In genomic region chr11:122853971-122854446, GRCh38 we compare ENCODE assay signal across 8 cellular contexts. TPM values are rescaled to one million over a fixed set of nuclear protein-coding genes. Genes with fewer than 3 reads are reported as not detected.
DNase-seq lines count a peak whose midpoint lies in the region; ATAC-seq, FAIRE-seq and TF ChIP-seq lines count a peak whose summit lies in the region.

No MANE protein-coding gene starts in this region.

- H3K9me2 ChIP-seq in GM23248 (ENCODE audit: insufficient read depth): no peaks in the 10 kb centered on the region

- H3K27ac Mint-ChIP-seq in CD4-positive, CD25-positive, alpha-beta regulatory T cell: no peak overlapping the region
- no peak overlapping the region for H3K27ac Mint-ChIP-seq in naive B cell

- no peaks in the 10 kb centered on the region for H4K20me1 ChIP-seq in GM23248 (ENCODE audit: insufficient read depth)
- H4K20me1 ChIP-seq in endothelial cell of umbilical vein (replicated peaks; ENCODE audit: control insufficient read depth, extremely low read depth, insufficient read depth, low read length): no peaks in the 10 kb centered on the region

- H3K27me3 ChIP-seq in CD4-positive, CD25-positive, alpha-beta regulatory T cell (ENCODE audit: control insufficient read depth, insufficient read depth, low read length): peaks cover 4% of the 10 kb centered on the region
- H3K27me3 ChIP-seq in GM23248 (replicated peaks; ENCODE audit: insufficient read depth) (no peaks in the 10 kb centered on the region), endothelial cell of umbilical vein (ENCODE audit: control insufficient read depth in 2 of 2, insufficient read depth in 2 of 2, low read length in 2 of 2) (peaks cover 0 to 3% of the 10 kb centered on the region in 2 experiments)

- peak overlapping the region; percentile 36 for H3K4me2 ChIP-seq in GM23248 (ENCODE audit: unreplicated experiment)
- no peak overlapping the region for H3K4me2 ChIP-seq in endothelial cell of umbilical vein (ENCODE audit: insufficient read depth, low read length)

- TF ChIP-seq POLR2A in endothelial cell of umbilical vein (IDR thresholded peaks at IDR 0.05; ENCODE audit: low read depth, low read length): no peak

- no peak for ATAC-seq in CD4-positive, CD25-positive, alpha-beta regulatory T cell (ENCODE audit: low read depth in 2 of 2)
- ATAC-seq in naive B cell (ENCODE audit: low read depth in 2 of 2) (no peak), HG03520 (IDR thresholded peaks at IDR 0.05; ENCODE audit: unreplicated experiment) (no peak)

- in situ Hi-C loops in GM23248 (cut with MboI): loop anchor here (5.0 kb wide), 1 partner anchor 222 kb away; no protein-coding TSS in a partner anchor

- no TSS peak for BruUV-seq in endothelial cell of umbilical vein (replicated peaks; lab: Mats Ljungman, UMichigan)

- H3K27me3 Mint-ChIP-seq in CD4-positive, CD25-positive, alpha-beta regulatory T cell: no peaks in the 10 kb centered on the region
- H3K27me3 Mint-ChIP-seq in naive B cell: peaks cover 0 to 3% (median 0%) of the 10 kb centered on the region in 3 donors

- H3K9me3 Mint-ChIP-seq in CD4-positive, CD25-positive, alpha-beta regulatory T cell: no peaks in the 10 kb centered on the region
- no peaks in the 10 kb centered on the region for H3K9me3 Mint-ChIP-seq in naive B cell

- intact Hi-C loops in endothelial cell of umbilical vein (cut with micrococcal nuclease): loop anchor here (1.0 kb wide), 6 partner anchors 40 to 274 kb away; no protein-coding TSS in a partner anchor

- 31 to 36% methylated on average over 3 of the region's 3 CpGs for WGBS in GM23248 (ENCODE audit: low coverage in 1 of 2, low lambda C conversion rate in 2 of 2, missing lambda C conversion rate in 2 of 2), 2 experiments

- TF ChIP-seq CTCF in VCaP (conservative IDR thresholded peaks at IDR 0.05) (peak; percentile 85), endothelial cell of umbilical vein (IDR thresholded peaks at IDR 0.05; ENCODE audit: extremely low read depth in 1 of 2, insufficient read depth in 1 of 2, low read depth in 1 of 2, low read length in 2 of 2) (peak; percentile 47 to 63)

- no peak overlapping the region for H3K4me3 Mint-ChIP-seq in CD4-positive, CD25-positive, alpha-beta regulatory T cell
- H3K4me3 Mint-ChIP-seq in naive B cell: no peak overlapping the region

- no peaks in the 10 kb centered on the region for H3K9me3 ChIP-seq in CD4-positive, CD25-positive, alpha-beta regulatory T cell (ENCODE audit: control insufficient read depth in 2 of 2, low read length in 2 of 2)
- H3K9me3 ChIP-seq in GM23248 (ENCODE audit: low read depth) (no peaks in the 10 kb centered on the region), endothelial cell of umbilical vein (replicated peaks; ENCODE audit: control insufficient read depth, insufficient read depth, low read length) (no peaks in the 10 kb centered on the region)

- no peaks in the 10 kb centered on the region for H3K9me1 ChIP-seq in endothelial cell of umbilical vein (replicated peaks; ENCODE audit: control insufficient read depth, extremely low read depth, insufficient read depth, low read length)

- no peak overlapping the region for H3K27ac ChIP-seq in CD4-positive, CD25-positive, alpha-beta regulatory T cell (ENCODE audit: insufficient read depth, low read length, poor library complexity, severe bottlenecking)
- peak overlapping the region; percentile 28 for H3K27ac ChIP-seq in GM23248
- no peak overlapping the region for H3K27ac ChIP-seq in VCaP
- H3K27ac ChIP-seq in endothelial cell of umbilical vein (ENCODE audit: insufficient read depth, low read depth, low read length): no peak overlapping the region

- H3K9ac ChIP-seq in GM23248 (no peak overlapping the region), endothelial cell of umbilical vein (replicated peaks; ENCODE audit: extremely low read depth, insufficient read depth, low read length) (no peak overlapping the region)

- peaks cover 3% of the 10 kb centered on the region for H3K4me1 ChIP-seq in CD4-positive, CD25-positive, alpha-beta regulatory T cell (ENCODE audit: control insufficient read depth, insufficient read depth, low read length, poor library complexity, severe bottlenecking)
- H3K4me1 ChIP-seq in GM23248 (ENCODE audit: insufficient read depth) (peaks cover 36% of the 10 kb centered on the region), endothelial cell of umbilical vein (ENCODE audit: control insufficient read depth, extremely low read depth, insufficient read depth, low read length) (no peaks in the 10 kb centered on the region)

- CTCF ChIA-PET in endothelial cell of umbilical vein (lab: Charles Lee): interaction anchor here (0.6 to 16.0 kb wide), 50 partner anchors 10 to 278 kb away, joined by 3 to 720 read pairs (median 5); partner anchors contain the start of genes CRTAM and UBASH3B

- POLR2A ChIA-PET in endothelial cell of umbilical vein (lab: Charles Lee): interaction anchor here (0.6 kb wide), 1 partner anchor 225 kb away, joined by 4 read pairs; no protein-coding TSS in a partner anchor

- peaks cover 0 to 37% (median 13%) of the 10 kb centered on the region in 4 donors for H3K4me1 Mint-ChIP-seq in CD4-positive, CD25-positive, alpha-beta regulatory T cell
- peaks cover 23 to 26% (median 24%) of the 10 kb centered on the region in 3 donors for H3K4me1 Mint-ChIP-seq in naive B cell

- peaks cover 25% of the 10 kb centered on the region for H3F3A ChIP-seq in GM23248 (ENCODE audit: insufficient read depth)

- no peaks in the 10 kb centered on the region for H3K36me3 Mint-ChIP-seq in CD4-positive, CD25-positive, alpha-beta regulatory T cell
- no peaks in the 10 kb centered on the region for H3K36me3 Mint-ChIP-seq in naive B cell

- peak overlapping the region; percentile 56 for H2AFZ ChIP-seq in GM23248
- H2AFZ ChIP-seq in endothelial cell of umbilical vein (ENCODE audit: low read depth, low read length): peak overlapping the region; percentile 85

- dilution Hi-C loops in endothelial cell of umbilical vein (cut with MboI; ENCODE audit: extremely low pct_ligation_motif_present, low sequenced_read_pairs): no loop called here

- peak; percentile 15 to 67 (median 58) for DNase-seq in CD4-positive, CD25-positive, alpha-beta regulatory T cell
- peak; percentile 83 for DNase-seq in GM23248
- peak; percentile 81 for DNase-seq in NCI-H2227 (lab: John Stamatoyannopoulos, UW; ENCODE audit: unreplicated experiment)
- DNase-seq in endothelial cell of umbilical vein (ENCODE audit: low read depth, low spot score): peak; percentile 78
- peak; percentile 53 for DNase-seq in naive B cell
- no peak for DNase-seq in ecto neural progenitor cell (ENCODE audit: low spot score)

- H3K79me2 ChIP-seq in GM23248 (ENCODE audit: insufficient read depth) (no peaks in the 10 kb centered on the region), endothelial cell of umbilical vein (ENCODE audit: control insufficient read depth, insufficient read depth, low read length) (no peaks in the 10 kb centered on the region)

- peak; percentile 92 for FAIRE-seq in endothelial cell of umbilical vein (lab: Jason Lieb, UNC)

- H3K4me3 ChIP-seq in CD4-positive, CD25-positive, alpha-beta regulatory T cell (ENCODE audit: low read depth, low read length): no peak overlapping the region
- no peak overlapping the region for H3K4me3 ChIP-seq in GM23248
- H3K4me3 ChIP-seq in endothelial cell of umbilical vein (replicated peaks in 1 of 3; ENCODE audit: insufficient read depth in 1 of 3, low read depth in 1 of 3, low read length in 3 of 3): no peak overlapping the region

- no peaks in the 10 kb centered on the region for H3K36me3 ChIP-seq in CD4-positive, CD25-positive, alpha-beta regulatory T cell (ENCODE audit: control insufficient read depth, insufficient read depth, low read length)
- no peaks in the 10 kb centered on the region for H3K36me3 ChIP-seq in GM23248 (ENCODE audit: low read depth)
- no peaks in the 10 kb centered on the region for H3K36me3 ChIP-seq in endothelial cell of umbilical vein (ENCODE audit: control insufficient read depth in 2 of 2, extremely low read depth in 1 of 2, insufficient read depth in 2 of 2, low read length in 2 of 2)

TF ChIP-seq in endothelial cell of umbilical vein, 7 proteins besides CTCF, POLR2A, EP300 and RAD21:
- TF ChIP-seq JUN (IDR thresholded peaks at IDR 0.05; ENCODE audit: borderline replicate concordance, insufficient read depth, insufficient read length, low read depth) (no peak), EZH2 (IDR thresholded peaks at IDR 0.05; ENCODE audit: borderline replicate concordance, low read depth, low read length, severe bottlenecking) (no peak), MYC (IDR thresholded peaks at IDR 0.05; ENCODE audit: low read depth, low read length) (no peak)

RNA-seq across cellular contexts. Expression of gene CRTAM, which starts 15.7 kb away (rescaled TPM):
- total RNA-seq in CD4-positive, CD25-positive, alpha-beta regulatory T cell: 1.4 TPM
- 1 to 10 TPM in 2 of 4 donors, under 1 TPM in 2; 0.29 to 1.9 (median 0.98) TPM for polyA plus RNA-seq in CD4-positive, CD25-positive, alpha-beta regulatory T cell
- total RNA-seq in GM23248 (2014; rRNA removed; shearing (Covaris generic)): not detected in 2 replicates
- polyA plus RNA-seq in GM23248 (2016; fragmentation: Nextera tagmentation; extraction: Ambion mirVana): not detected in 2 replicates
- not detected in 2 replicates for total RNA-seq in endothelial cell of umbilical vein
- polyA plus RNA-seq in endothelial cell of umbilical vein: not detected in 2 replicates
- not detected in 2 replicates for polyA plus RNA-seq in endothelial cell of umbilical vein (2011; cell fraction: cytosol; rRNA removed)
- not detected in 2 replicates for polyA plus RNA-seq in endothelial cell of umbilical vein (2011; cell fraction: nucleus; rRNA removed)
- not detected in 2 replicates for polyA plus RNA-seq in endothelial cell of umbilical vein (2012)
- polyA minus RNA-seq in endothelial cell of umbilical vein: not detected in 2 replicates
- polyA minus RNA-seq in endothelial cell of umbilical vein (2011; cell fraction: cytosol; rRNA and poly(A)+ RNA removed): not detected
- not detected in 2 replicates for polyA minus RNA-seq in endothelial cell of umbilical vein (2011; cell fraction: nucleus; rRNA and poly(A)+ RNA removed)
- polyA plus RNA-seq in naive B cell (ENCODE audit: low read depth in 6 of 6): under 1 TPM in 3 of 6 donors, not detected in 3; 0.16 to 0.39 (median 0.26) TPM

RNA-seq across cellular contexts. Expression of gene JHY, which starts 28.6 kb away (rescaled TPM):
- 1.9 TPM for total RNA-seq in CD4-positive, CD25-positive, alpha-beta regulatory T cell
- 1 to 10 TPM in 3 of 4 donors, under 1 TPM in 1; 0.67 to 2.1 (median 1.5) TPM for polyA plus RNA-seq in CD4-positive, CD25-positive, alpha-beta regulatory T cell
- total RNA-seq in GM23248 (2014; rRNA removed; shearing (Covaris generic)): 5.1 and 7.3 TPM in 2 replicates
- polyA plus RNA-seq in GM23248 (2016; fragmentation: Nextera tagmentation; extraction: Ambion mirVana) (5.3 and 6.7 TPM in 2 replicates), endothelial cell of umbilical vein (1.3 and 1.8 TPM in 2 replicates), naive B cell (ENCODE audit: low read depth in 6 of 6) (1 to 10 TPM in 5 of 6 donors, not detected in 1; 1.4 to 2.7 (median 2.6) TPM)
- total RNA-seq in endothelial cell of umbilical vein: 3.9 and 4.6 TPM in 2 replicates
- polyA plus RNA-seq in endothelial cell of umbilical vein (2011; cell fraction: cytosol; rRNA removed): 3.1 and 3.2 TPM in 2 replicates
- polyA plus RNA-seq in endothelial cell of umbilical vein (2011; cell fraction: nucleus; rRNA removed): 3.2 and 4.2 TPM in 2 replicates
- 4.0 and 4.2 TPM in 2 replicates for polyA plus RNA-seq in endothelial cell of umbilical vein (2012)
- 2.1 and 2.3 TPM in 2 replicates for polyA minus RNA-seq in endothelial cell of umbilical vein
- polyA minus RNA-seq in endothelial cell of umbilical vein (2011; cell fraction: cytosol; rRNA and poly(A)+ RNA removed): not detected
- 3.6 and 4.9 TPM in 2 replicates for polyA minus RNA-seq in endothelial cell of umbilical vein (2011; cell fraction: nucleus; rRNA and poly(A)+ RNA removed)
